ENCODE assay signal across 17 cellular contexts in the genomic region with DNA sequence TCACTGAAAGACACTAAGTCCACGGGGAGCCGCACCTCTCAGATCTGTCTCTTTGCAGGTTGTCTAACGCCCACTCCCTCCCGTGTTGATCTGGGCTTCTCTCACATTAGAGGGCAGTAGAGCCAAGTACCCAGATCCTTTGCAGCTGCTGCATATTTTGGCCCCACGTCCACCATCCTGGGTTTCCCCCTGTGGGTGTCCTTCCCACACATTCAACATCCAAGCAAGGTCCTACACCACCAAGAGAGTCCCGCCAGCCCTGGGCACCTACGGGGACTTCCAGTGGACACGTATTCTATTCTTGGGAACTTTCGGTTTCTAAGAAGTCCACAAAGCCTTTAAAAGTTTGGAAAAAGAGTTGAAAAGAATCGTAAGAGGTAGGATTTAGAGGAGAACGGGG.
DNase-seq lines count a peak whose midpoint lies in the region; ATAC-seq and TF ChIP-seq lines count a peak whose summit lies in the region.
"Had no signal": no experiment of that assay in that cellular context is flagged by ENCODE, and none has a peak within 500 bp of the region (broad histone marks: within the 10 kb centered on the region; RNA-seq: fewer than 3 reads in every experiment).

No MANE protein-coding gene starts in this region.

- H3K4me3 ChIP-seq in skeletal muscle tissue (ENCODE audit: low read length in 3 of 3) = peak overlapping the region in 2 of 3 donors; percentile 32 to 49

- no peaks in the 10 kb centered on the region for H3K36me3 ChIP-seq in skeletal muscle tissue (ENCODE audit: control insufficient read depth in 3 of 3, insufficient read depth in 3 of 3, low read length in 3 of 3)
- H3K36me3 ChIP-seq: heart left ventricle had no signal

- no peak overlapping the region for H3K4me3 Mint-ChIP-seq in osteocyte (ENCODE audit: unreplicated experiment)
- H3K4me3 Mint-ChIP-seq: activated B cell treated with CpG ODN at 0.5 μM for 24 hours; central memory CD8-positive, alpha-beta T cell; natural killer cell had no signal

- H3K27me3 Mint-ChIP-seq in osteocyte (ENCODE audit: unreplicated experiment) = no peaks in the 10 kb centered on the region

- peaks cover 4% of the 10 kb centered on the region for H3K36me3 Mint-ChIP-seq in osteocyte (ENCODE audit: unreplicated experiment)
- H3K36me3 Mint-ChIP-seq: natural killer cell had no signal

- H3K4me1 ChIP-seq in skeletal muscle tissue (ENCODE audit: control insufficient read depth in 3 of 3, insufficient read depth in 3 of 3, low read length in 3 of 3) = no peaks in the 10 kb centered on the region

- no peak for ATAC-seq in GM21447 (IDR thresholded peaks at IDR 0.05; ENCODE audit: unreplicated experiment)
- ATAC-seq in HG03439 (IDR thresholded peaks at IDR 0.05; ENCODE audit: unreplicated experiment) = no peak
- ATAC-seq: natural killer cell had no signal

- TF ChIP-seq CTCF in GM20000 (IDR thresholded peaks at IDR 0.05; ENCODE audit: extremely low read depth, missing control alignments) (no peak), osteocyte (IDR thresholded peaks at IDR 0.05) (no peak)

- peak overlapping the region in 1 of 3 donors; percentile 45 for H3K9ac ChIP-seq in skeletal muscle tissue (ENCODE audit: low read depth in 1 of 3, low read length in 3 of 3)
- H3K9ac ChIP-seq: SK-N-SH had no signal

- peaks cover 13% of the 10 kb centered on the region for H3K4me1 Mint-ChIP-seq in osteocyte (ENCODE audit: unreplicated experiment)
- H3K4me1 Mint-ChIP-seq: activated B cell treated with CpG ODN at 0.5 μM for 24 hours, natural killer cell had no signal

- H3K27ac ChIP-seq in skeletal muscle tissue (ENCODE audit: low read depth, low read length) = no peak overlapping the region

- no peaks in the 10 kb centered on the region for H3K9me3 ChIP-seq in skeletal muscle tissue (ENCODE audit: control insufficient read depth in 3 of 3, low read length in 3 of 3)
- H3K9me3 ChIP-seq: heart left ventricle, SK-N-SH had no signal

- DNase-seq in activated CD8-positive, alpha-beta memory T cell treated with anti-CD3 and anti-CD28 coated beads for 24 hours = peak; percentile 59
- no peak for DNase-seq in activated CD8-positive, alpha-beta memory T cell treated with anti-CD3 and anti-CD28 coated beads, Interleukin-2, amount 50 U/mL, for 48 hours
- DNase-seq in GM20000 (ENCODE audit: low spot score) = peak; percentile 22
- DNase-seq in activated T-cell treated with anti-CD3 and anti-CD28 coated beads, Interleukin-2, amount 50 U/mL, for 48 hours = peak; percentile 44 to 47
- DNase-seq in osteocyte (ENCODE audit: extremely low spot score, unreplicated experiment) = no peak
- DNase-seq: activated B cell treated with CpG ODN at 0.5 μM for 24 hours; activated naive CD4-positive, alpha-beta T cell; DMS79; natural killer cell; NCI-H1930; NK-92 treated with Interleukin-12 subunit alpha and Interleukin-12 subunit beta, amount 100 ng/mL, for 24 hours; SK-N-SH had no signal

- no peak overlapping the region for H3K27ac Mint-ChIP-seq in osteocyte (ENCODE audit: unreplicated experiment)
- H3K27ac Mint-ChIP-seq: activated B cell treated with CpG ODN at 0.5 μM for 24 hours, natural killer cell had no signal

- H3K27me3 ChIP-seq in skeletal muscle tissue (ENCODE audit: control insufficient read depth in 3 of 3, insufficient read depth in 3 of 3, low read length in 3 of 3) = no peaks in the 10 kb centered on the region
- H3K27me3 ChIP-seq: heart left ventricle had no signal

- H3K9me3 Mint-ChIP-seq in osteocyte (ENCODE audit: unreplicated experiment) = no peaks in the 10 kb centered on the region
- H3K9me3 Mint-ChIP-seq: activated B cell treated with CpG ODN at 0.5 μM for 24 hours; central memory CD8-positive, alpha-beta T cell; natural killer cell had no signal

Comparison
In these comparisons a context has a peak if more than half of its experiments do, and no peak if none do; other contexts are left out.
1. DNase-seq: peak in activated CD8-positive, alpha-beta memory T cell treated with anti-CD3 and anti-CD28 coated beads for 24 hours (single experiment), GM20000 (single experiment) and activated T-cell treated with anti-CD3 and anti-CD28 coated beads, Interleukin-2, amount 50 U/mL, for 48 hours (2 of 2); none in activated CD8-positive, alpha-beta memory T cell treated with anti-CD3 and anti-CD28 coated beads, Interleukin-2, amount 50 U/mL, for 48 hours (single experiment) and osteocyte (single experiment).